In genomic region chr9:134333234-134333873, GRCh38 we compare ENCODE assay signal across 13 cellular contexts. TPM values are rescaled to one million over a fixed set of nuclear protein-coding genes. Genes with fewer than 3 reads are reported as not detected.
DNase-seq lines count a peak whose midpoint lies in the region; ATAC-seq, FAIRE-seq and TF ChIP-seq lines count a peak whose summit lies in the region.
"Had no signal": no experiment of that assay in that cellular context is flagged by ENCODE, and none has a peak within 500 bp of the region (broad histone marks: within the 10 kb centered on the region; RNA-seq: fewer than 3 reads in every experiment).

No MANE protein-coding gene starts in this region.

- no peak for TF ChIP-seq POLR2A in K562 (conservative IDR thresholded peaks at IDR 0.05)

- H3K4me3 ChIP-seq in K562: no peak overlapping the region
- H3K4me3 ChIP-seq in smooth muscle cell: no peak overlapping the region
- H3K4me3 ChIP-seq in PC-9: no peak overlapping the region
- H3K4me3 ChIP-seq: thyroid gland had no signal

- H3K27me3 ChIP-seq in K562 (ENCODE audit: control insufficient read depth in 2 of 2, insufficient read depth in 2 of 2, low read length in 2 of 2) (no peaks in the 10 kb centered on the region), smooth muscle cell (ENCODE audit: low read depth) (no peaks in the 10 kb centered on the region), PC-9 (ENCODE audit: insufficient read depth, low read depth) (no peaks in the 10 kb centered on the region)
- H3K27me3 ChIP-seq: thyroid gland had no signal

- H4K20me1 ChIP-seq in K562 (replicated peaks; ENCODE audit: control insufficient read depth, insufficient read depth, low read length) (peaks cover 52% of the 10 kb centered on the region), smooth muscle cell (ENCODE audit: low read depth) (peaks cover 100% of the 10 kb centered on the region), PC-9 (ENCODE audit: insufficient read depth) (peaks cover 90% of the 10 kb centered on the region)

- POLR2A ChIA-PET in K562 (lab: Yijun Ruan, JAX) (interaction anchor here (0.7 kb wide), 1 partner anchor 26 kb away, joined by 4 read pairs; no protein-coding TSS in a partner anchor), PC-9 (lab: Charles Lee; ENCODE audit: unreplicated experiment) (interaction anchor here (0.6 kb wide), 1 partner anchor 37 kb away, joined by 5 read pairs; no protein-coding TSS in a partner anchor)

- no peak overlapping the region for H3K9ac ChIP-seq in K562 (ENCODE audit: insufficient read depth in 1 of 2, low read depth in 2 of 2, low read length in 2 of 2)
- no peak overlapping the region for H3K9ac ChIP-seq in smooth muscle cell (ENCODE audit: low read depth)

- no peak for TF ChIP-seq RAD21 in K562 (CRISPR knock-in tag; conservative IDR thresholded peaks at IDR 0.05 in 1 of 2, IDR thresholded peaks at IDR 0.05 in 1 of 2)

- H3K36me3 ChIP-seq in K562 (ENCODE audit: control insufficient read depth, insufficient read depth, low read length) (no peaks in the 10 kb centered on the region), smooth muscle cell (ENCODE audit: low read depth) (no peaks in the 10 kb centered on the region), PC-9 (ENCODE audit: low read depth) (no peaks in the 10 kb centered on the region)
- H3K36me3 ChIP-seq: thyroid gland had no signal

- BruUV-seq in K562 (replicated peaks; lab: Mats Ljungman, UMichigan) (no TSS peak), PC-9 (replicated peaks; lab: Mats Ljungman, UMichigan) (no TSS peak)

- intact Hi-C loops in K562 (cut with micrococcal nuclease) (no loop called here), left colon (cut with DNase I, micrococcal nuclease) (no loop called here), PC-9 (cut with micrococcal nuclease; ENCODE audit: unreplicated experiment) (no loop called here)

- DNase-seq in NCI-H82 (lab: John Stamatoyannopoulos, UW) (peak; percentile 83), K562 (ENCODE audit: extremely low read depth in 1 of 4, low spot score in 3 of 4) (no peak), left colon (peak; percentile 89 to 90), smooth muscle cell (lab: John Stamatoyannopoulos, UW; ENCODE audit: unreplicated experiment) (no peak), islet precursor cell (no peak), PC-9 (no peak)
- no peak for DNase-seq in activated CD4-positive, alpha-beta T cell treated with anti-CD3 and anti-CD28 coated beads for 1 hour
- DNase-seq in activated T-cell treated with anti-CD3 and anti-CD28 coated beads, Interleukin-2, amount 50 U/mL, for 48 hours: no peak
- DNase-seq: activated gamma-delta T cell treated with Interleukin-2 at 50 U/mL for 16 hours, natural killer cell, T-helper 2 cell had no signal

- in situ Hi-C loops in K562 (cut with MboI): no loop called here

- no peak for FAIRE-seq in K562 (lab: Jason Lieb, UNC)
- FAIRE-seq: colon had no signal

- WGBS in K562 (ENCODE audit: insufficient coverage, low coverage, missing lambda C conversion rate): 54% methylated on average over 18 of the region's 24 CpGs
- WGBS in smooth muscle cell (ENCODE audit: low lambda C conversion rate): 44% methylated on average over 24 of the region's 24 CpGs

- H3K9me2 ChIP-seq in PC-9 (ENCODE audit: insufficient read depth): no peaks in the 10 kb centered on the region

- H3K9me3 ChIP-seq in K562 (replicated peaks; ENCODE audit: control insufficient read depth, insufficient read depth, low read depth, low read length): no peaks in the 10 kb centered on the region
- H3K9me3 ChIP-seq in smooth muscle cell (replicated peaks; ENCODE audit: low read depth): no peaks in the 10 kb centered on the region
- H3K9me3 ChIP-seq in PC-9 (ENCODE audit: insufficient read depth, low read depth): no peaks in the 10 kb centered on the region
- H3K9me3 ChIP-seq: thyroid gland had no signal

- no peak overlapping the region for H3K4me2 ChIP-seq in K562 (ENCODE audit: insufficient read depth, low read length)
- peak overlapping the region; percentile 52 for H3K4me2 ChIP-seq in smooth muscle cell
- no peak overlapping the region for H3K4me2 ChIP-seq in PC-9

- TF ChIP-seq EP300 in K562 (IDR thresholded peaks at IDR 0.05; ENCODE audit: low read length): no peak

- H3K4me1 ChIP-seq in K562 (replicated peaks in 1 of 2; ENCODE audit: control insufficient read depth in 2 of 2, insufficient read depth in 2 of 2, low read length in 2 of 2) (peaks cover 13 to 99% of the 10 kb centered on the region in 2 experiments; a peak in 4 of 5 replicates), smooth muscle cell (ENCODE audit: low read depth) (peaks cover 28% of the 10 kb centered on the region), PC-9 (replicated peaks; ENCODE audit: insufficient read depth) (peaks cover 42% of the 10 kb centered on the region)

- ATAC-seq in K562 (no peak), left colon (peak; percentile 65)
- ATAC-seq: natural killer cell had no signal

- TF ChIP-seq CTCF in K562 (IDR thresholded peaks at IDR 0.05 in 2 of 3, conservative IDR thresholded peaks at IDR 0.05 in 1 of 3; ENCODE audit: insufficient read depth in 2 of 3, low read depth in 1 of 3, low read length in 3 of 3) (no peak), smooth muscle cell (IDR thresholded peaks at IDR 0.05; ENCODE audit: borderline replicate concordance, insufficient read depth, poor library complexity, severe bottlenecking) (no peak), PC-9 (conservative IDR thresholded peaks at IDR 0.05) (no peak)

- CTCF ChIA-PET in K562 (lab: Yijun Ruan, JAX; ENCODE audit: low intra/inter-chr PET ratio) (no interaction called here), PC-9 (lab: Charles Lee) (no interaction called here)

- H2AFZ ChIP-seq in K562 (ENCODE audit: low read depth, low read length) (no peak overlapping the region), smooth muscle cell (ENCODE audit: low read depth) (no peak overlapping the region), PC-9 (no peak overlapping the region)

- H3K79me2 ChIP-seq in K562 (ENCODE audit: control insufficient read depth, insufficient read depth, low read length): peaks cover 94% of the 10 kb centered on the region
- peaks cover 98% of the 10 kb centered on the region for H3K79me2 ChIP-seq in smooth muscle cell (ENCODE audit: low read depth)
- peaks cover 100% of the 10 kb centered on the region for H3K79me2 ChIP-seq in PC-9 (ENCODE audit: low read depth)

- peaks cover 9% of the 10 kb centered on the region for H3K9me1 ChIP-seq in K562 (ENCODE audit: control insufficient read depth, insufficient read depth, low read length)

- H3F3A ChIP-seq in smooth muscle cell (ENCODE audit: low read depth) (peaks cover under 1% of the 10 kb centered on the region), PC-9 (ENCODE audit: insufficient read depth, low read depth) (no peaks in the 10 kb centered on the region)

- H3K27ac ChIP-seq in K562 (ENCODE audit: extremely low read depth, low read depth, low read length): no peak overlapping the region
- H3K27ac ChIP-seq in smooth muscle cell (ENCODE audit: low read depth): no peak overlapping the region
- no peak overlapping the region for H3K27ac ChIP-seq in PC-9

TF ChIP-seq in K562, 482 proteins besides CTCF, POLR2A, EP300 and RAD21 (continues in another document):
- TF ChIP-seq BRD9 (IDR thresholded peaks at IDR 0.05; ENCODE audit: low read depth, partially characterized antibody) (no peak), POLR2G (IDR thresholded peaks at IDR 0.05; ENCODE audit: low read depth, low read length) (0 out of 2 replicates have a peak, but pooled peaks have one; percentile 14), KAT2B (IDR thresholded peaks at IDR 0.05; ENCODE audit: low read depth, low read length) (no peak), GATAD2A (IDR thresholded peaks at IDR 0.05) (no peak), SIRT6 (IDR thresholded peaks at IDR 0.05; ENCODE audit: low read depth, low read length) (no peak), ZSCAN29 (IDR thresholded peaks at IDR 0.05) (no peak), BACH1 (tag; IDR thresholded peaks at IDR 0.05) (no peak), ELF4 (CRISPR knock-in tag; IDR thresholded peaks at IDR 0.05) (no peak), ZC3H8 (IDR thresholded peaks at IDR 0.05) (no peak), PHF8 (IDR thresholded peaks at IDR 0.05; ENCODE audit: borderline replicate concordance, low read length) (no peak), NEUROD1 (IDR thresholded peaks at IDR 0.05; ENCODE audit: borderline replicate concordance, low read depth, low read length, partially characterized antibody) (no peak), NR2F6 (CRISPR knock-in tag; IDR thresholded peaks at IDR 0.05) (no peak), HSF4 (CRISPR knock-in tag; IDR thresholded peaks at IDR 0.05; ENCODE audit: borderline replicate concordance) (no peak)
- TF ChIP-seq, protein P1, sequence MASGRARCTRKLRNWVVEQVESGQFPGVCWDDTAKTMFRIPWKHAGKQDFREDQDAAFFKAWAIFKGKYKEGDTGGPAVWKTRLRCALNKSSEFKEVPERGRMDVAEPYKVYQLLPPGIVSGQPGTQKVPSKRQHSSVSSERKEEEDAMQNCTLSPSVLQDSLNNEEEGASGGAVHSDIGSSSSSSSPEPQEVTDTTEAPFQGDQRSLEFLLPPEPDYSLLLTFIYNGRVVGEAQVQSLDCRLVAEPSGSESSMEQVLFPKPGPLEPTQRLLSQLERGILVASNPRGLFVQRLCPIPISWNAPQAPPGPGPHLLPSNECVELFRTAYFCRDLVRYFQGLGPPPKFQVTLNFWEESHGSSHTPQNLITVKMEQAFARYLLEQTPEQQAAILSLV (tag; IDR thresholded peaks at IDR 0.05): no peak

RNA-seq across cellular contexts. Expression of gene RXRA, which starts 7.1 kb away (rescaled TPM):
- total RNA-seq in K562 (2011; cell fraction: chromatin; rRNA removed; ENCODE audit: low replicate concordance): 9.2 and 26.3 TPM in 2 replicates
- total RNA-seq in K562 (2011; cell fraction: nucleolus; rRNA removed): 12.6 and 15.3 TPM in 2 replicates
- total RNA-seq in K562 (2011; cell fraction: nucleoplasm; rRNA removed): 9.4 and 10.3 TPM in 2 replicates
- total RNA-seq in K562 (2014; rRNA removed) (9.6 and 11.0 TPM in 2 replicates), K562 (2014; rRNA removed; fragmentation: Illumina TruSeq; extraction: Trizol) (1.5 and 1.8 TPM in 2 replicates), K562 (2015; rRNA removed; fragmentation: Illumina TruSeq; extraction: Trizol) (4.2 and 5.7 TPM in 2 replicates), K562 (2021) (21.4 and 23.6 TPM in 2 replicates), left colon (10 to 100 TPM; 68.3 to 88.9 TPM), smooth muscle cell (8.9 and 13.7 TPM in 2 replicates), PC-9 (2021) (116 and 146 TPM in 2 replicates)
- polyA plus RNA-seq in K562 (2011; rRNA removed) (4.0 and 4.6 TPM in 2 replicates), K562 (2014; fragmentation: Illumina TruSeq; extraction: Trizol) (5.2 and 14.5 TPM in 2 replicates), K562 (2014; fragmentation: Nextera tagmentation; extraction: Ambion mirVana) (under 1 TPM; 0.35 to 0.56 TPM), K562 (2014; rRNA removed) (6.8 and 14.8 TPM in 2 replicates), smooth muscle cell (23.1 and 25.3 TPM in 2 replicates)
- polyA plus RNA-seq in K562 (2011; cell fraction: cytosol; rRNA removed): 8.4 and 14.0 TPM in 2 replicates
- polyA plus RNA-seq in K562 (2011; cell fraction: nucleus; rRNA removed): 7.8 and 14.2 TPM in 2 replicates
- polyA plus RNA-seq in K562 (2012): 13.9 and 14.6 TPM in 2 replicates
- 2.2 and 4.3 TPM in 2 replicates for polyA minus RNA-seq in K562 (2011; rRNA and poly(A)+ RNA removed)
- 13.6 and 24.3 TPM in 2 replicates for polyA minus RNA-seq in K562 (2011; cell fraction: cytosol; rRNA and poly(A)+ RNA removed)
- polyA minus RNA-seq in K562 (2011; cell fraction: nucleus; rRNA and poly(A)+ RNA removed): 6.7 and 8.4 TPM in 2 replicates

Comparison
In these comparisons a context has a peak if more than half of its experiments do, and no peak if none do; other contexts are left out.
1. DNase-seq: peak in NCI-H82 (single experiment) and left colon (2 of 2); none in K562 (0 of 4), smooth muscle cell (single experiment), islet precursor cell (single experiment), PC-9 (0 of 2), activated CD4-positive, alpha-beta T cell treated with anti-CD3 and anti-CD28 coated beads for 1 hour (single experiment) and activated T-cell treated with anti-CD3 and anti-CD28 coated beads, Interleukin-2, amount 50 U/mL, for 48 hours (0 of 2).